Comparison of ENCODE assay signal across 19 cellular contexts in the genomic region with DNA sequence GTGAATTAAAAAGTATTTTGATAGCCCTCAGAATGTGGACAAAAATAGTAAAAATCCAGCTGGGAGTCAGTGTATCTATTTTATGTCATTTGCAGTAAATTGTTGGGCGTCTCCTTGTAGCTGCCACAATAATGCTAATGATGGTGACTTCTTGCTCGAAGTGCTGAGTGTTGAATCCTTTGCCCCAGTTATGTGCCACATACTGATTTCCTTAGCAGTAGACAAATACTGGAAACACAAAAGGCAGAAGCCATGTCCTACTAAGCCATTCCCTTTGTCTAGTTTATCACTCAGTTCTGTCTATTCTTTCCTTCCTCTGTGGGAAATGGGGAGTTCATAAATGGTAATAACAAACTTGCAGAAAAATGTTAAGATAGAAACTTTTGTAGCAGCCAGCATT.
"Had no signal": no experiment of that assay in that cellular context is flagged by ENCODE, and none has a peak within 500 bp of the region (broad histone marks: within the 10 kb centered on the region; RNA-seq: fewer than 3 reads in every experiment).

No MANE protein-coding gene starts in this region.

- H3K27ac ChIP-seq: adrenal gland, cardiac muscle cell, gastroesophageal sphincter, heart right ventricle, neutrophil, uterus had no signal

- H3K4me1 Mint-ChIP-seq: naive B cell had no signal

- H3K27me3 Mint-ChIP-seq: naive B cell had no signal

- H3K36me3 ChIP-seq: adrenal gland, cardiac muscle cell, gastroesophageal sphincter, heart right ventricle, neutrophil, uterus had no signal

- H3K4me3 ChIP-seq: adrenal gland, cardiac muscle cell, gastroesophageal sphincter, heart right ventricle, lung, uterus had no signal

- H3K27ac Mint-ChIP-seq: activated CD8-positive, alpha-beta T cell treated with anti-CD3 and anti-CD28 coated beads for 36 hours; naive B cell; WTC11 had no signal

- H3K9me3 Mint-ChIP-seq: activated CD8-positive, alpha-beta T cell treated with anti-CD3 and anti-CD28 coated beads for 36 hours; activated T-cell treated with anti-CD3 and anti-CD28 coated beads, Interleukin-2, amount 50 U/mL, for 4 hours; WTC11 had no signal

- H3K4me1 ChIP-seq: adrenal gland, gastroesophageal sphincter, uterus had no signal

- H3K27me3 ChIP-seq: adrenal gland, cardiac muscle cell, neutrophil, uterus had no signal

- H3K36me3 Mint-ChIP-seq: naive B cell, WTC11 had no signal

- DNase-seq: activated CD4-positive, alpha-beta T cell treated with anti-CD3 and anti-CD28 coated beads for 48 hours; activated CD8-positive, alpha-beta T cell treated with anti-CD3 and anti-CD28 coated beads for 36 hours; activated effector memory CD4-positive, alpha-beta T cell treated with Interleukin-2 at 50 U/mL for 16 hours; activated naive CD4-positive, alpha-beta T cell treated with anti-CD3 and anti-CD28 coated beads, Interleukin-2, amount 50 U/mL, for 16 hours; activated T-cell treated with anti-CD3 and anti-CD28 coated beads, Interleukin-2, amount 50 U/mL, for 4 hours; adrenal gland; effector CD8-positive, alpha-beta T cell; heart right ventricle; naive B cell; posterior cingulate gyrus; stimulated activated CD4-positive, alpha-beta T cell treated with anti-CD3 and anti-CD28 coated beads, Interleukin-4, amount 100 ng/mL, for 24 hours; stimulated activated naive CD4-positive, alpha-beta T cell treated with Interleukin-2 at 50 U/mL for 16 hours; T-helper 2 cell; uterus had no signal

- H3K9me3 ChIP-seq: adrenal gland, gastroesophageal sphincter, heart right ventricle, neutrophil, uterus had no signal

- H3K4me3 Mint-ChIP-seq: activated CD8-positive, alpha-beta T cell treated with anti-CD3 and anti-CD28 coated beads for 36 hours; activated T-cell treated with anti-CD3 and anti-CD28 coated beads, Interleukin-2, amount 50 U/mL, for 4 hours; naive B cell; WTC11 had no signal

- ATAC-seq: activated CD8-positive, alpha-beta T cell treated with anti-CD3 and anti-CD28 coated beads for 36 hours; activated T-cell treated with anti-CD3 and anti-CD28 coated beads, Interleukin-2, amount 50 U/mL, for 4 hours; gastroesophageal sphincter; heart right ventricle; WTC11 had no signal
